Comparison of ENCODE assay signal across 9 cellular contexts in the genomic region with DNA sequence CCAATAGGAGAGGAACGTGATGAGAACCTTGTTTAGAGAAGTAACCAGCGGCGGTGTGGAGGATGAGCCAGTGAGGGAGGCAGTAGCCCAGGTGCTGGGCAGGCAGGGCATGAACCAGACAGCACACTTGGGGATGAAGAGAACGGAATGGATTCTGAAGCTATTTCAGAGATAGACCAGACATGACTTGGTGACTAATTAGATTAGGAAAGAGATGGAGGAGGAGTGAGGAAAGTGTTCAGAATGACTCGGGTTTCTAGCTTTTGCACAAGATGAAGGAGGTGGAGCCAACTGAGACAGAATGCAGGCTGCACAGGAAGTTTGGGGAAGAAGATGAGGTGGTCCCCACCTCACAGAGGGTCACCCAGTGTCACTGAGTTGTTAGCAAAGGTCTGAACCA. TPM values are rescaled to one million over a fixed set of nuclear protein-coding genes. Genes with fewer than 3 reads are reported as not detected.
DNase-seq lines count a peak whose midpoint lies in the region; ATAC-seq and TF ChIP-seq lines count a peak whose summit lies in the region.
"Had no signal": no experiment of that assay in that cellular context is flagged by ENCODE, and none has a peak within 500 bp of the region (broad histone marks: within the 10 kb centered on the region; RNA-seq: fewer than 3 reads in every experiment).

No MANE protein-coding gene starts in this region.

- H3K36me3 ChIP-seq in HEK293 (ENCODE audit: control insufficient read depth in 2 of 2, insufficient read depth in 1 of 2, low read length in 2 of 2) (peaks cover 0 to 33% of the 10 kb centered on the region in 2 experiments; a peak in 1 of 3 replicates), smooth muscle cell (ENCODE audit: low read depth) (no peaks in the 10 kb centered on the region)

- H3K27ac ChIP-seq in HEK293 (ENCODE audit: extremely low read depth, low read depth, low read length) = no peak overlapping the region
- H3K27ac ChIP-seq in smooth muscle cell (ENCODE audit: low read depth) = peak overlapping the region; percentile 81

- H3K4me2 ChIP-seq in smooth muscle cell = peak overlapping the region; percentile 71

- CTCF ChIA-PET in HEK293 (lab: Yijun Ruan, JAX) = interaction anchor here (2.3 kb wide), 1 partner anchor 150 kb away, joined by 7 read pairs; no protein-coding TSS in a partner anchor

- H3K79me2 ChIP-seq in smooth muscle cell (ENCODE audit: low read depth) = peaks cover 70% of the 10 kb centered on the region

- 41% methylated on average over 5 of the region's 5 CpGs for whole genome bisulfite sequencing in smooth muscle cell (ENCODE audit: low lambda C conversion rate)

- POLR2A ChIA-PET in HEK293 (lab: Yijun Ruan, JAX) = interaction anchor here (0.6 kb wide), 1 partner anchor 24 kb away, joined by 3 read pairs; no protein-coding TSS in a partner anchor

- H4K20me1 ChIP-seq in smooth muscle cell (ENCODE audit: low read depth) = peaks cover 44% of the 10 kb centered on the region

- TF ChIP-seq CTCF in HEK293 (tag by site-specific recombination; IDR thresholded peaks at IDR 0.05) (no peak), fibroblast of mammary gland (conservative IDR thresholded peaks at IDR 0.05; ENCODE audit: control insufficient read depth, insufficient read depth, low read depth, low read length) (no peak), smooth muscle cell (IDR thresholded peaks at IDR 0.05; ENCODE audit: borderline replicate concordance, insufficient read depth, poor library complexity, severe bottlenecking) (no peak)

- ATAC-seq in GM19035 (IDR thresholded peaks at IDR 0.05; ENCODE audit: unreplicated experiment) (no peak), GM21529 (IDR thresholded peaks at IDR 0.05; ENCODE audit: unreplicated experiment) (no peak)

- H3K4me1 ChIP-seq in HEK293 (ENCODE audit: control insufficient read depth, insufficient read depth, low read length) (peaks cover 5% of the 10 kb centered on the region; the same call in 1 of the 2 replicates), smooth muscle cell (ENCODE audit: low read depth) (peaks cover 16% of the 10 kb centered on the region)

- no peak overlapping the region for H2AFZ ChIP-seq in smooth muscle cell (ENCODE audit: low read depth)

- H3K4me3 ChIP-seq in HEK293 (ENCODE audit: low read depth, low read length) (no peak overlapping the region), fibroblast of mammary gland (ENCODE audit: control insufficient read depth, low read depth, low read length) (no peak overlapping the region), smooth muscle cell (no peak overlapping the region)

- no peaks in the 10 kb centered on the region for H3K27me3 ChIP-seq in smooth muscle cell (ENCODE audit: low read depth)

- H3F3A ChIP-seq in smooth muscle cell (ENCODE audit: low read depth) = peaks cover 20% of the 10 kb centered on the region

- H3K9me3 ChIP-seq in HEK293 (ENCODE audit: control insufficient read depth, insufficient read depth, low read depth, low read length) (no peaks in the 10 kb centered on the region), smooth muscle cell (replicated peaks; ENCODE audit: low read depth) (no peaks in the 10 kb centered on the region)

- DNase-seq in RPMI7951 (ENCODE audit: low read depth) = peak; percentile 24
- peak; percentile 83 for DNase-seq in fibroblast of mammary gland (ENCODE audit: low read depth)
- DNase-seq in smooth muscle cell (lab: John Stamatoyannopoulos, UW; ENCODE audit: unreplicated experiment) = no peak
- no peak for DNase-seq in ecto neural progenitor cell (ENCODE audit: low spot score)
- DNase-seq in T-helper 2 cell = no peak
- DNase-seq: NCI-H774 had no signal

- H3K9ac ChIP-seq in smooth muscle cell (ENCODE audit: low read depth) = no peak overlapping the region

TF ChIP-seq in HEK293, 187 proteins besides CTCF, POLR2A, EP300 and RAD21:
- TF ChIP-seq ZNF692 (tag by site-specific recombination; IDR thresholded peaks at IDR 0.05) (peak; percentile 46; the same call in 1 of the 2 replicates), ZFP69B (tag by site-specific recombination; IDR thresholded peaks at IDR 0.05) (0 out of 2 replicates have a peak, but pooled peaks have one; percentile 32), ZNF174 (tag by site-specific recombination; IDR thresholded peaks at IDR 0.05) (no peak), ZBTB17 (tag by site-specific recombination; IDR thresholded peaks at IDR 0.05) (peak; percentile 77)
- TF ChIP-seq, protein P1, sequence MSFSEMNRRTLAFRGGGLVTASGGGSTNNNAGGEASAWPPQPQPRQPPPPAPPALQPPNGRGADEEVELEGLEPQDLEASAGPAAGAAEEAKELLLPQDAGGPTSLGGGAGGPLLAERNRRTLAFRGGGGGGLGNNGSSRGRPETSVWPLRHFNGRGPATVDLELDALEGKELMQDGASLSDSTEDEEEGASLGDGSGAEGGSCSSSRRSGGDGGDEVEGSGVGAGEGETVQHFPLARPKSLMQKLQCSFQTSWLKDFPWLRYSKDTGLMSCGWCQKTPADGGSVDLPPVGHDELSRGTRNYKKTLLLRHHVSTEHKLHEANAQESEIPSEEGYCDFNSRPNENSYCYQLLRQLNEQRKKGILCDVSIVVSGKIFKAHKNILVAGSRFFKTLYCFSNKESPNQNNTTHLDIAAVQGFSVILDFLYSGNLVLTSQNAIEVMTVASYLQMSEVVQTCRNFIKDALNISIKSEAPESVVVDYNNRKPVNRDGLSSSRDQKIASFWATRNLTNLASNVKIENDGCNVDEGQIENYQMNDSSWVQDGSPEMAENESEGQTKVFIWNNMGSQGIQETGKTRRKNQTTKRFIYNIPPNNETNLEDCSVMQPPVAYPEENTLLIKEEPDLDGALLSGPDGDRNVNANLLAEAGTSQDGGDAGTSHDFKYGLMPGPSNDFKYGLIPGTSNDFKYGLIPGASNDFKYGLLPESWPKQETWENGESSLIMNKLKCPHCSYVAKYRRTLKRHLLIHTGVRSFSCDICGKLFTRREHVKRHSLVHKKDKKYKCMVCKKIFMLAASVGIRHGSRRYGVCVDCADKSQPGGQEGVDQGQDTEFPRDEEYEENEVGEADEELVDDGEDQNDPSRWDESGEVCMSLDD (tag by site-specific recombination; IDR thresholded peaks at IDR 0.05) = no peak

RNA-seq across cellular contexts. Expression of gene PEF1, which starts 5.1 kb away (rescaled TPM):
- total RNA-seq in RPMI7951 (2014; rRNA removed; shearing (Covaris generic)) = 114 and 146 TPM in 2 replicates
- total RNA-seq in smooth muscle cell = 61.4 and 89.3 TPM in 2 replicates
- 77.1 and 85.8 TPM in 2 replicates for polyA plus RNA-seq in smooth muscle cell

RNA-seq across cellular contexts. Expression of gene HCRTR1, which starts 22.1 kb away (rescaled TPM):
- not detected in 2 replicates for total RNA-seq in RPMI7951 (2014; rRNA removed; shearing (Covaris generic))
- total RNA-seq in smooth muscle cell = 2.0 TPM in 1 of 2 replicates, not detected in the other
- polyA plus RNA-seq in smooth muscle cell = 0.19 TPM in 1 of 2 replicates, not detected in the other

Comparison
In these comparisons a context has a peak if more than half of its experiments do, and no peak if none do; other contexts are left out.
1. DNase-seq: peak in RPMI7951 (single experiment) and fibroblast of mammary gland (single experiment); none in smooth muscle cell (single experiment), ecto neural progenitor cell (single experiment) and T-helper 2 cell (0 of 5).